In genomic region chr2:221572180-221572820, GRCh38 we compare ENCODE assay signal across 8 cellular contexts. TPM values are rescaled to one million over a fixed set of nuclear protein-coding genes. Genes with fewer than 3 reads are reported as not detected.
DNase-seq lines count a peak whose midpoint lies in the region; ATAC-seq, FAIRE-seq and TF ChIP-seq lines count a peak whose summit lies in the region.

TSS of gene EPHA4 (minus strand) at chr2:221572304. CDS start at chr2:221572248, 56 bp downstream.

- no peak within 1 kb of the TSS; the same call in 1 of the 2 replicates for H2BK20ac ChIP-seq in IMR-90 (ENCODE audit: low read depth, low read length)

- peak within 1 kb of the TSS; percentile 99 for H3K27ac Mint-ChIP-seq in nephron progenitor cell

- H2BK15ac ChIP-seq in IMR-90 (ENCODE audit: low read depth, low read length), result peak within 1 kb of the TSS; percentile 68; the same call in 1 of the 3 replicates

- in situ Hi-C loops in IMR-90 (cut with MboI; ENCODE audit: low sequenced_read_pairs), result loop anchor here (5.0 to 10.0 kb wide), 3 partner anchors 877 to 1845 kb away; no protein-coding TSS in a partner anchor

- H2AK9ac ChIP-seq in IMR-90 (replicated peaks; ENCODE audit: low read depth, low read length, poor library complexity), result peak within 1 kb of the TSS; percentile 92

- dilution Hi-C loops in IMR-90 (cut with HindIII; ENCODE audit: low sequenced_read_pairs, unreplicated experiment), result no loop called here

- H3K9me3 Mint-ChIP-seq in nephron progenitor cell, result no peaks in the 10 kb centered on the region

- H3K56ac ChIP-seq in IMR-90 (ENCODE audit: extremely low read depth, insufficient read depth, low read length), result peak within 1 kb of the TSS; percentile 39

- DNase-seq in D721Med (ENCODE audit: insufficient read length, low spot score) (peak; percentile 71), IMR-90 (peak; percentile 88), RWPE2 (ENCODE audit: low spot score) (peak; percentile 69), fibroblast of villous mesenchyme (ENCODE audit: low read depth) (peak; percentile 73), nephron progenitor cell (peak; percentile 93)
- DNase-seq in activated gamma-delta T cell treated with anti-CD3 and anti-CD28 coated beads, Interleukin-2, amount 50 U/mL, for 16 hours (ENCODE audit: low read depth), result peak; percentile 77
- peak; percentile 83 for DNase-seq in stimulated activated naive CD8-positive, alpha-beta T cell treated with anti-CD3 and anti-CD28 coated beads, Interleukin-15, Interleukin-2, amounts not matched to agents 100 U/mL and 50 U/mL, for 24 hours

- TF ChIP-seq POLR2A in IMR-90 (IDR thresholded peaks at IDR 0.05; ENCODE audit: low read depth, low read length), result peak; percentile 98

- H2AK5ac ChIP-seq in IMR-90 (ENCODE audit: low read depth, low read length), result peak within 1 kb of the TSS; percentile 69

- peak within 1 kb of the TSS; percentile 79 for H2BK120ac ChIP-seq in IMR-90 (ENCODE audit: low read depth, low read length)

- CTCF ChIA-PET in IMR-90 (lab: Yijun Ruan, JAX), result interaction anchor here (1.1 to 2.0 kb wide), 2 partner anchors 725 to 1467 kb away, joined by 3 to 9 read pairs; no protein-coding TSS in a partner anchor

- H3K4me1 Mint-ChIP-seq in nephron progenitor cell, result peaks cover 58% of the 10 kb centered on the region

- H3K4me3 ChIP-seq in IMR-90 (ENCODE audit: insufficient read depth, low read depth, low read length) (peak within 1 kb of the TSS; percentile 92), RWPE2 (ENCODE audit: severe bottlenecking) (peak within 1 kb of the TSS; percentile 41), fibroblast of villous mesenchyme (ENCODE audit: low read depth, low read length) (peak within 1 kb of the TSS; percentile 64)

- peaks cover 3% of the 10 kb centered on the region for H3K4me1 ChIP-seq in IMR-90 (ENCODE audit: control insufficient read depth, insufficient read depth, low read length)
- H3K4me1 ChIP-seq in RWPE2 (ENCODE audit: insufficient read depth, poor library complexity, severe bottlenecking), result no peaks in the 10 kb centered on the region

- peaks cover 23% of the 10 kb centered on the region for H4K20me1 ChIP-seq in IMR-90 (ENCODE audit: insufficient read depth, low read length)

- H3K9ac ChIP-seq in IMR-90 (ENCODE audit: low read depth, low read length), result peak within 1 kb of the TSS; percentile 86

- H4K8ac ChIP-seq in IMR-90 (ENCODE audit: low read depth in 2 of 2, low read length in 2 of 2), result peak within 1 kb of the TSS; percentile 6 to 59; a peak in 2 of 4 replicates

- H3K36me3 Mint-ChIP-seq in nephron progenitor cell (ENCODE audit: low read depth), result peaks cover 8% of the 10 kb centered on the region

- peak within 1 kb of the TSS; percentile 60 for H4K91ac ChIP-seq in IMR-90 (ENCODE audit: insufficient read depth, low read depth, low read length)

- BruUV-seq in IMR-90 (replicated peaks; lab: Mats Ljungman, UMichigan), result no TSS peak

- ATAC-seq in GM21529 (IDR thresholded peaks at IDR 0.05; ENCODE audit: unreplicated experiment) (peak; percentile 89), IMR-90 (ENCODE audit: low read depth) (peak; percentile 86), RWPE2 (ENCODE audit: low read depth) (peak; percentile 82)
- peak; percentile 95 for ATAC-seq in stimulated activated naive CD8-positive, alpha-beta T cell treated with anti-CD3 and anti-CD28 coated beads, Interleukin-15, Interleukin-2, amounts not matched to agents 100 U/mL and 50 U/mL, for 24 hours

- POLR2A ChIA-PET in IMR-90 (lab: Charles Lee; ENCODE audit: unreplicated experiment), result interaction anchor here (0.5 kb wide), 1 partner anchor 65 kb away, joined by 3 read pairs; no protein-coding TSS in a partner anchor

- peaks cover 2% of the 10 kb centered on the region; the same call in 1 of the 2 replicates for H3K36me3 ChIP-seq in IMR-90 (ENCODE audit: control insufficient read depth, insufficient read depth, low read length)
- H3K36me3 ChIP-seq in RWPE2 (ENCODE audit: low read depth), result no peaks in the 10 kb centered on the region

- peak within 1 kb of the TSS; percentile 78 for H3K4ac ChIP-seq in IMR-90 (ENCODE audit: low read depth, low read length)

- peak within 1 kb of the TSS; percentile 11; the same call in 1 of the 2 replicates for H4K5ac ChIP-seq in IMR-90 (ENCODE audit: low read depth, low read length)

- peak within 1 kb of the TSS; percentile 88 for H3K23ac ChIP-seq in IMR-90 (ENCODE audit: low read depth, low read length)

- peak within 1 kb of the TSS; percentile 97 for H2AFZ ChIP-seq in IMR-90 (replicated peaks; ENCODE audit: low read length, poor library complexity)

- peak within 1 kb of the TSS; percentile 99 for H3K4me3 Mint-ChIP-seq in nephron progenitor cell

- peak within 1 kb of the TSS; percentile 65; the same call in 1 of the 2 replicates for H3K18ac ChIP-seq in IMR-90 (ENCODE audit: low read depth, low read length)

- peaks cover 11 to 33% of the 10 kb centered on the region in 2 experiments; a peak in 3 of 4 replicates for H3K79me1 ChIP-seq in IMR-90 (ENCODE audit: low read depth in 1 of 2, low read length in 2 of 2)

- WGBS in IMR-90 (ENCODE audit: extremely low coverage in 2 of 2, insufficient read length in 1 of 2), 2 experiments, result 0% methylated on average over 16 of the region's 59 CpGs; no CpG with 5 or more reads in 1 of the 2 experiments

- H3K27ac ChIP-seq in IMR-90 (ENCODE audit: insufficient read depth, low read length), result peak within 1 kb of the TSS; percentile 84
- no peak within 1 kb of the TSS for H3K27ac ChIP-seq in RWPE2 (ENCODE audit: poor library complexity, severe bottlenecking)

- H3K14ac ChIP-seq in IMR-90 (replicated peaks; ENCODE audit: low read depth, low read length), result peak within 1 kb of the TSS; percentile 42

- H3K4me2 ChIP-seq in IMR-90 (ENCODE audit: low read depth, low read length), result peak within 1 kb of the TSS; percentile 98

- no peak for FAIRE-seq in D721Med (lab: Jason Lieb, UNC)

- TF ChIP-seq CTCF in D721Med (IDR thresholded peaks at IDR 0.05; ENCODE audit: insufficient read depth, missing control alignments), result no peak
- peak; percentile 33; the same call in 1 of the 2 replicates for TF ChIP-seq CTCF in IMR-90 (conservative IDR thresholded peaks at IDR 0.05; ENCODE audit: low read depth, low read length)
- TF ChIP-seq CTCF in RWPE2 (IDR thresholded peaks at IDR 0.05; ENCODE audit: poor library complexity, severe bottlenecking), result peak; percentile 19
- no peak for TF ChIP-seq CTCF in fibroblast of villous mesenchyme (IDR thresholded peaks at IDR 0.05; ENCODE audit: insufficient read depth, low read depth, low read length)
- no peak for TF ChIP-seq CTCF in nephron progenitor cell (IDR thresholded peaks at IDR 0.05)

- H3K27me3 Mint-ChIP-seq in nephron progenitor cell (ENCODE audit: low read depth, poor library complexity), result peaks cover 7% of the 10 kb centered on the region

- peaks cover 10% of the 10 kb centered on the region; the same call in 1 of the 2 replicates for H3K9me1 ChIP-seq in IMR-90 (ENCODE audit: insufficient read depth, low read length)

- TF ChIP-seq RAD21 in IMR-90 (IDR thresholded peaks at IDR 0.05; ENCODE audit: low read length), result no peak; the same call in 1 of the 2 replicates

- H3K9me3 ChIP-seq in IMR-90 (ENCODE audit: control insufficient read depth, insufficient read depth, low read length) (no peaks in the 10 kb centered on the region), RWPE2 (ENCODE audit: severe bottlenecking) (no peaks in the 10 kb centered on the region)

- H3K27me3 ChIP-seq in IMR-90 (ENCODE audit: control insufficient read depth, insufficient read depth, low read length), result no peaks in the 10 kb centered on the region
- peaks cover 72% of the 10 kb centered on the region for H3K27me3 ChIP-seq in RWPE2 (ENCODE audit: insufficient read depth, poor library complexity, severe bottlenecking)

- H2BK5ac ChIP-seq in IMR-90 (ENCODE audit: low read depth, low read length, poor library complexity, severe bottlenecking), result peak within 1 kb of the TSS; percentile 56

- intact Hi-C loops in IMR-90 (cut with micrococcal nuclease), result loop anchor here (2.0 to 10.0 kb wide), 16 partner anchors 115 to 1930 kb away; no protein-coding TSS in a partner anchor

TF ChIP-seq in IMR-90, 13 proteins besides CTCF, POLR2A, EP300 and RAD21:
- TF ChIP-seq MAFK (IDR thresholded peaks at IDR 0.05; ENCODE audit: low read depth, low read length) (no peak), MXI1 (IDR thresholded peaks at IDR 0.05; ENCODE audit: borderline replicate concordance, low read depth, low read length) (peak; percentile 70; the same call in 1 of the 2 replicates), CHD1 (IDR thresholded peaks at IDR 0.05; ENCODE audit: low read depth, low read length) (no peak), USF2 (IDR thresholded peaks at IDR 0.05; ENCODE audit: low read depth, low read length) (no peak), RCOR1 (IDR thresholded peaks at IDR 0.05; ENCODE audit: insufficient replicate concordance, low read length) (no peak), ELK1 (IDR thresholded peaks at IDR 0.05; ENCODE audit: borderline replicate concordance, low read depth, low read length) (no peak)

RNA-seq across cellular contexts. Expression of gene EPHA4, which starts in this region (rescaled TPM):
- total RNA-seq in IMR-90 (2012; rRNA removed) (111 and 132 TPM in 2 replicates), fibroblast of villous mesenchyme (1.9 and 17.3 TPM in 2 replicates)
- polyA plus RNA-seq in IMR-90 (2012; rRNA removed), result 30.7 and 36.9 TPM in 2 replicates
- polyA plus RNA-seq in IMR-90 (2012; cell fraction: cytosol; rRNA removed), result 17.3 and 20.6 TPM in 2 replicates
- 25.9 and 75.6 TPM in 2 replicates for polyA plus RNA-seq in IMR-90 (2012; cell fraction: nucleus; rRNA removed; ENCODE audit: low replicate concordance)

Comparison
In these comparisons a context has a peak if more than half of its experiments do, and no peak if none do; other contexts are left out.
1. CTCF ChIP-seq: peak in IMR-90 (single experiment) and RWPE2 (single experiment); none in D721Med (single experiment), fibroblast of villous mesenchyme (single experiment) and nephron progenitor cell (single experiment).
2. H3K4me3 ChIP-seq: peak in every context shown above with its lines; median percentile 92 in IMR-90; 64 in fibroblast of villous mesenchyme; 41 in RWPE2.
3. Peak in every context shown above with its lines, with median percentiles within 50 percentile points of each other: DNase-seq and ATAC-seq.